ENCODE assay signal across 8 cellular contexts in genomic region chr6:27157461-27158315, GRCh38.
DNase-seq lines count a peak whose midpoint lies in the region; ATAC-seq and TF ChIP-seq lines count a peak whose summit lies in the region.

No MANE protein-coding gene starts in this region.

- CTCF ChIA-PET in PC-9 (lab: Charles Lee) = interaction anchor here (0.5 to 0.9 kb wide), 2 partner anchors 30 to 31 kb away, joined by 7 read pairs; no protein-coding TSS in a partner anchor

- no peaks in the 10 kb centered on the region for H3K9me2 ChIP-seq in PC-9 (ENCODE audit: insufficient read depth)

- peak overlapping the region; percentile 60 for H3K4me3 Mint-ChIP-seq in activated T-helper 17 cell treated with anti-CD3 and anti-CD28 coated beads, Interleukin-2, amount 50 U/mL, for 72 hours

- peaks cover 28% of the 10 kb centered on the region for H3F3A ChIP-seq in PC-9 (ENCODE audit: insufficient read depth, low read depth)

- ATAC-seq in HG03460 (IDR thresholded peaks at IDR 0.05; ENCODE audit: unreplicated experiment) = peak; percentile 58
- peak; percentile 79 for ATAC-seq in activated T-helper 17 cell treated with anti-CD3 and anti-CD28 coated beads, Interleukin-2, amount 50 U/mL, for 72 hours (replicated peaks)

- peak; percentile 39; the same call in 1 of the 2 replicates for TF ChIP-seq CTCF in PC-9 (conservative IDR thresholded peaks at IDR 0.05)
- TF ChIP-seq CTCF in fibroblast of the aortic adventitia (IDR thresholded peaks at IDR 0.05; ENCODE audit: insufficient read depth, low read length) = peak; percentile 58
- TF ChIP-seq CTCF in testis (IDR thresholded peaks at IDR 0.05) = peak in 2 of 3 experiments; percentile 13 to 15

- H3K79me2 ChIP-seq in PC-9 (ENCODE audit: low read depth) = no peaks in the 10 kb centered on the region

- 1 to 2% methylated on average over 33 to 34 of the region's 34 CpGs for WGBS in testis, 2 donors

- H3K9me3 ChIP-seq in PC-9 (ENCODE audit: insufficient read depth, low read depth) = no peaks in the 10 kb centered on the region
- no peaks in the 10 kb centered on the region for H3K9me3 ChIP-seq in testis

- H3K36me3 ChIP-seq in PC-9 (ENCODE audit: low read depth) (no peaks in the 10 kb centered on the region), testis (ENCODE audit: low read depth, missing control alignments) (no peaks in the 10 kb centered on the region)

- 0 out of 2 replicates have a peak, but pooled peaks cover 8% of the 10 kb centered on the region for H3K4me1 ChIP-seq in PC-9 (replicated peaks; ENCODE audit: insufficient read depth)
- no peaks in the 10 kb centered on the region for H3K4me1 ChIP-seq in testis

- intact Hi-C loops in PC-9 (cut with micrococcal nuclease; ENCODE audit: unreplicated experiment) (loop anchor here (1.0 kb wide), 1 partner anchor 550 kb away; no protein-coding TSS in a partner anchor), testis (cut with DNase I; ENCODE audit: low total_unique reads) (no loop called here)

- H3K27me3 ChIP-seq in PC-9 (ENCODE audit: insufficient read depth, low read depth) = no peaks in the 10 kb centered on the region
- H3K27me3 ChIP-seq in testis = no peaks in the 10 kb centered on the region

- no TSS peak for BruUV-seq in PC-9 (replicated peaks; lab: Mats Ljungman, UMichigan)

- H3K27ac Mint-ChIP-seq in activated T-helper 17 cell treated with anti-CD3 and anti-CD28 coated beads, Interleukin-2, amount 50 U/mL, for 72 hours = peak overlapping the region; percentile 64

- peak overlapping the region; percentile 84 for H2AFZ ChIP-seq in PC-9

- peaks cover 7% of the 10 kb centered on the region for H3K36me3 Mint-ChIP-seq in activated T-helper 17 cell treated with anti-CD3 and anti-CD28 coated beads, Interleukin-2, amount 50 U/mL, for 72 hours (ENCODE audit: low read depth)

- TF ChIP-seq POLR2A in testis (IDR thresholded peaks at IDR 0.05) = no peak

- H3K27ac ChIP-seq in PC-9 = peak overlapping the region; percentile 57
- no peak overlapping the region for H3K27ac ChIP-seq in testis

- peak; percentile 46 for DNase-seq in NK-92 (lab: John Stamatoyannopoulos, UW; ENCODE audit: unreplicated experiment)
- DNase-seq in NK-92 treated with Interleukin-12 subunit alpha and Interleukin-12 subunit beta, amount 100 ng/mL, for 24 hours (lab: John Stamatoyannopoulos, UW) = no peak
- peak; percentile 68 to 69 for DNase-seq in PC-9
- peak; percentile 73 for DNase-seq in fibroblast of the aortic adventitia (ENCODE audit: low read depth)
- peak; percentile 37 for DNase-seq in occipital lobe (lab: John Stamatoyannopoulos, UW)
- peak; percentile 84 for DNase-seq in testis

- peaks cover 35% of the 10 kb centered on the region for H3K4me1 Mint-ChIP-seq in activated T-helper 17 cell treated with anti-CD3 and anti-CD28 coated beads, Interleukin-2, amount 50 U/mL, for 72 hours

- peak overlapping the region; percentile 72 for H3K4me3 ChIP-seq in PC-9
- H3K4me3 ChIP-seq in fibroblast of the aortic adventitia (ENCODE audit: low read depth, low read length) = peak overlapping the region; percentile 62
- H3K4me3 ChIP-seq in testis = peak overlapping the region; percentile 27 to 50

- H3K27me3 Mint-ChIP-seq in activated T-helper 17 cell treated with anti-CD3 and anti-CD28 coated beads, Interleukin-2, amount 50 U/mL, for 72 hours = no peaks in the 10 kb centered on the region

- peak overlapping the region; percentile 76 for H3K4me2 ChIP-seq in PC-9

- no peaks in the 10 kb centered on the region for H4K20me1 ChIP-seq in PC-9 (ENCODE audit: insufficient read depth)

- POLR2A ChIA-PET in PC-9 (lab: Charles Lee; ENCODE audit: unreplicated experiment) = interaction anchor here (0.5 to 0.7 kb wide), 6 partner anchors 10 to 650 kb away, joined by 3 to 23 read pairs (median 4); a partner anchor contains a TSS

- no peaks in the 10 kb centered on the region for H3K9me3 Mint-ChIP-seq in activated T-helper 17 cell treated with anti-CD3 and anti-CD28 coated beads, Interleukin-2, amount 50 U/mL, for 72 hours
